Comparison of ENCODE assay signal across 15 cellular contexts in genomic region chr13:106529415-106530208, GRCh38. TPM values are rescaled to one million over a fixed set of nuclear protein-coding genes. Genes with fewer than 3 reads are reported as not detected.
DNase-seq lines count a peak whose midpoint lies in the region; ATAC-seq and TF ChIP-seq lines count a peak whose summit lies in the region.
"Had no signal": no experiment of that assay in that cellular context is flagged by ENCODE, and none has a peak within 500 bp of the region (broad histone marks: within the 10 kb centered on the region; RNA-seq: fewer than 3 reads in every experiment).

No MANE protein-coding gene starts in this region.

- dilution Hi-C loops in IMR-90 (cut with HindIII; ENCODE audit: low sequenced_read_pairs, unreplicated experiment): no loop called here

- CTCF ChIA-PET in IMR-90 (lab: Yijun Ruan, JAX): no interaction called here

- H2BK15ac ChIP-seq in IMR-90 (ENCODE audit: low read depth, low read length): no peak overlapping the region

- H3K18ac ChIP-seq in IMR-90 (ENCODE audit: low read depth, low read length): no peak overlapping the region

- TF ChIP-seq POLR2A in IMR-90 (IDR thresholded peaks at IDR 0.05; ENCODE audit: low read depth, low read length): no peak
- TF ChIP-seq POLR2A in breast epithelium (IDR thresholded peaks at IDR 0.05): no peak

- H2BK5ac ChIP-seq in IMR-90 (ENCODE audit: low read depth, low read length, poor library complexity, severe bottlenecking): no peak overlapping the region

- ATAC-seq in IMR-90 (ENCODE audit: low read depth) (no peak), left colon (peak; percentile 3), HG03025 (IDR thresholded peaks at IDR 0.05; ENCODE audit: low FRiP score, unreplicated experiment) (no peak), GM19467 (IDR thresholded peaks at IDR 0.05; ENCODE audit: unreplicated experiment) (no peak), HG03432 (IDR thresholded peaks at IDR 0.05; ENCODE audit: unreplicated experiment) (no peak)
- ATAC-seq: activated CD8-positive, alpha-beta T cell treated with anti-CD3 and anti-CD28 coated beads, Interleukin-2, amount 10 ng/mL, durations not matched to agents 7 days and 5 days had no signal

- H2AK9ac ChIP-seq in IMR-90 (replicated peaks; ENCODE audit: low read depth, low read length, poor library complexity): no peak overlapping the region

- H2AFZ ChIP-seq in IMR-90 (replicated peaks; ENCODE audit: low read length, poor library complexity): no peak overlapping the region
- H2AFZ ChIP-seq: parathyroid adenoma had no signal

- no peak overlapping the region for H4K8ac ChIP-seq in IMR-90 (ENCODE audit: low read depth in 2 of 2, low read length in 2 of 2)

- no peak overlapping the region for H2AK5ac ChIP-seq in IMR-90 (ENCODE audit: low read depth, low read length)

- H3K4me2 ChIP-seq in IMR-90 (ENCODE audit: low read depth, low read length): no peak overlapping the region

- no peaks in the 10 kb centered on the region for H3K9me1 ChIP-seq in IMR-90 (ENCODE audit: insufficient read depth, low read length)

- in situ Hi-C loops in IMR-90 (cut with MboI; ENCODE audit: low sequenced_read_pairs): loop anchor here (10.0 to 25.0 kb wide), 4 partner anchors 1092 to 1955 kb away; no protein-coding TSS in a partner anchor

- no peak overlapping the region for H3K14ac ChIP-seq in IMR-90 (replicated peaks; ENCODE audit: low read depth, low read length)

- no peak overlapping the region for H3K27ac ChIP-seq in IMR-90 (ENCODE audit: insufficient read depth, low read length)
- H3K27ac ChIP-seq in breast epithelium: peak overlapping the region; percentile 50 to 66
- H3K27ac ChIP-seq in temporal lobe (ENCODE audit: low read depth, low read length): peak overlapping the region; percentile 18
- H3K27ac ChIP-seq: parathyroid adenoma had no signal

- H3K23ac ChIP-seq in IMR-90 (ENCODE audit: low read depth, low read length): 0 out of 2 replicates have a peak overlapping the region, but pooled peaks have one; percentile 14

- H3K9ac ChIP-seq in IMR-90 (ENCODE audit: low read depth, low read length): no peak overlapping the region
- H3K9ac ChIP-seq: parathyroid adenoma had no signal

- H4K91ac ChIP-seq in IMR-90 (ENCODE audit: insufficient read depth, low read depth, low read length): no peak overlapping the region

- no TSS peak for BruUV-seq in IMR-90 (replicated peaks; lab: Mats Ljungman, UMichigan)

- H3K9me3 ChIP-seq in IMR-90 (ENCODE audit: control insufficient read depth, insufficient read depth, low read length) (no peaks in the 10 kb centered on the region), breast epithelium (no peaks in the 10 kb centered on the region)
- H3K9me3 ChIP-seq: MG63 had no signal

- no peaks in the 10 kb centered on the region for H3K27me3 ChIP-seq in IMR-90 (ENCODE audit: control insufficient read depth, insufficient read depth, low read length)
- no peaks in the 10 kb centered on the region for H3K27me3 ChIP-seq in breast epithelium
- H3K27me3 ChIP-seq: MG63 had no signal

- H2BK120ac ChIP-seq in IMR-90 (ENCODE audit: low read depth, low read length): no peak overlapping the region

- H3K4me1 ChIP-seq in IMR-90 (ENCODE audit: control insufficient read depth, insufficient read depth, low read length) (peaks cover 5% of the 10 kb centered on the region; the same call in 1 of the 2 replicates), breast epithelium (peaks cover 3 to 8% of the 10 kb centered on the region in 2 donors)
- H3K4me1 ChIP-seq: parathyroid adenoma had no signal

- no peak for TF ChIP-seq RAD21 in IMR-90 (IDR thresholded peaks at IDR 0.05; ENCODE audit: low read length)

- WGBS in IMR-90 (ENCODE audit: extremely low coverage in 2 of 2, insufficient read length in 1 of 2), 2 experiments: no CpG with 5 or more reads among the region's 9 CpGs

- POLR2A ChIA-PET in IMR-90 (lab: Charles Lee; ENCODE audit: unreplicated experiment): no interaction called here

- intact Hi-C loops in IMR-90 (cut with micrococcal nuclease): loop anchor here (2.0 to 10.0 kb wide), 5 partner anchors 615 to 1392 kb away; no protein-coding TSS in a partner anchor
- intact Hi-C loops in breast epithelium (cut with DNase I; ENCODE audit: low total_unique reads): no loop called here
- intact Hi-C loops in left colon (cut with DNase I, micrococcal nuclease): loop anchor here in 1 of 2 donors (5.0 to 10.0 kb wide), 3 partner anchors 445 to 1955 kb away; no protein-coding TSS in a partner anchor

- H4K20me1 ChIP-seq in IMR-90 (ENCODE audit: insufficient read depth, low read length): no peaks in the 10 kb centered on the region

- H3K79me1 ChIP-seq in IMR-90 (ENCODE audit: low read depth in 1 of 2, low read length in 2 of 2): peaks cover 15 to 43% of the 10 kb centered on the region in 2 experiments; a peak in 3 of 4 replicates

- TF ChIP-seq CTCF in IMR-90 (conservative IDR thresholded peaks at IDR 0.05; ENCODE audit: low read depth, low read length) (no peak), breast epithelium (IDR thresholded peaks at IDR 0.05) (no peak)

- H3K4me3 ChIP-seq in IMR-90 (ENCODE audit: insufficient read depth, low read depth, low read length): no peak overlapping the region
- peak overlapping the region in 1 of 3 donors; percentile 51 for H3K4me3 ChIP-seq in breast epithelium
- H3K4me3 ChIP-seq: MG63 had no signal

- DNase-seq in IMR-90: no peak
- no peak for DNase-seq in breast epithelium (ENCODE audit: low spot score in 2 of 2)
- DNase-seq in left colon: peak in 1 of 2 donors; percentile 20
- no peak for DNase-seq in Kasumi-1 (lab: John Stamatoyannopoulos, UW)
- DNase-seq: activated CD8-positive, alpha-beta T cell treated with anti-CD3 and anti-CD28 coated beads, Interleukin-2, amount 10 ng/mL, durations not matched to agents 7 days and 5 days; activated naive CD4-positive, alpha-beta T cell; CD4-positive, CD25-positive, alpha-beta regulatory T cell; cerebellar nuclear complex; foreskin melanocyte; MG63 had no signal

- H3K4ac ChIP-seq in IMR-90 (ENCODE audit: low read depth, low read length): no peak overlapping the region

- no peak overlapping the region for H3K56ac ChIP-seq in IMR-90 (ENCODE audit: extremely low read depth, insufficient read depth, low read length)

- no peak overlapping the region for H2BK20ac ChIP-seq in IMR-90 (ENCODE audit: low read depth, low read length)

- H3K36me3 ChIP-seq in IMR-90 (ENCODE audit: control insufficient read depth, insufficient read depth, low read length): no peaks in the 10 kb centered on the region
- H3K36me3 ChIP-seq in breast epithelium: no peaks in the 10 kb centered on the region
- H3K36me3 ChIP-seq: MG63 had no signal

- H4K5ac ChIP-seq in IMR-90 (ENCODE audit: low read depth, low read length): no peak overlapping the region

TF ChIP-seq in IMR-90, 13 proteins besides CTCF, POLR2A, EP300 and RAD21:
- no peak for TF ChIP-seq SMC3 (IDR thresholded peaks at IDR 0.05; ENCODE audit: low read depth, low read length)
- TF ChIP-seq USF2 (IDR thresholded peaks at IDR 0.05; ENCODE audit: low read depth, low read length): no peak
- no peak for TF ChIP-seq CEBPB (IDR thresholded peaks at IDR 0.05; ENCODE audit: low read depth, low read length)
- TF ChIP-seq NFE2L2 (IDR thresholded peaks at IDR 0.05; ENCODE audit: low read depth, low read length): no peak
- no peak for TF ChIP-seq BHLHE40 (IDR thresholded peaks at IDR 0.05; ENCODE audit: low read depth, low read length)
- TF ChIP-seq, protein P1, sequence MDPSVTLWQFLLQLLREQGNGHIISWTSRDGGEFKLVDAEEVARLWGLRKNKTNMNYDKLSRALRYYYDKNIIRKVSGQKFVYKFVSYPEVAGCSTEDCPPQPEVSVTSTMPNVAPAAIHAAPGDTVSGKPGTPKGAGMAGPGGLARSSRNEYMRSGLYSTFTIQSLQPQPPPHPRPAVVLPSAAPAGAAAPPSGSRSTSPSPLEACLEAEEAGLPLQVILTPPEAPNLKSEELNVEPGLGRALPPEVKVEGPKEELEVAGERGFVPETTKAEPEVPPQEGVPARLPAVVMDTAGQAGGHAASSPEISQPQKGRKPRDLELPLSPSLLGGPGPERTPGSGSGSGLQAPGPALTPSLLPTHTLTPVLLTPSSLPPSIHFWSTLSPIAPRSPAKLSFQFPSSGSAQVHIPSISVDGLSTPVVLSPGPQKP (IDR thresholded peaks at IDR 0.05; ENCODE audit: borderline replicate concordance, low read depth, low read length): no peak
TF ChIP-seq in IMR-90: peak in this region for 0.

RNA-seq across cellular contexts. Expression of gene EFNB2, which starts 5.8 kb away (rescaled TPM):
- 5.4 and 6.9 TPM in 2 replicates for total RNA-seq in IMR-90 (2012; rRNA removed)
- 5.9 and 6.0 TPM in 2 replicates for polyA plus RNA-seq in IMR-90 (2012; rRNA removed)
- polyA plus RNA-seq in IMR-90 (2012; cell fraction: cytosol; rRNA removed): 3.7 and 4.0 TPM in 2 replicates
- 4.0 and 5.2 TPM in 2 replicates for polyA plus RNA-seq in IMR-90 (2012; cell fraction: nucleus; rRNA removed; ENCODE audit: low replicate concordance)
- total RNA-seq in breast epithelium: 10 to 100 TPM in 2 of 3 donors, 1 to 10 TPM in 1; 9.4 to 15.7 (median 15.2) TPM
- total RNA-seq in left colon: 10 to 100 TPM; 85.0 to 97.1 TPM
- total RNA-seq in temporal lobe: 73.0 TPM

RNA-seq across cellular contexts. Expression of gene ARGLU1, which starts 38.3 kb away (rescaled TPM):
- total RNA-seq in IMR-90 (2012; rRNA removed) (11.1 and 28.1 TPM in 2 replicates), breast epithelium (100 to 1,000 TPM; 122 to 181 (median 136) TPM), left colon (10 to 100 TPM; 70.0 to 80.8 TPM), temporal lobe (108 TPM)
- polyA plus RNA-seq in IMR-90 (2012; rRNA removed): 50.0 and 51.4 TPM in 2 replicates
- polyA plus RNA-seq in IMR-90 (2012; cell fraction: cytosol; rRNA removed): 10.8 and 11.3 TPM in 2 replicates
- 142 and 399 TPM in 2 replicates for polyA plus RNA-seq in IMR-90 (2012; cell fraction: nucleus; rRNA removed; ENCODE audit: low replicate concordance)
